Comparison of ENCODE assay signal across 1 cellular context in genomic region chr4:74631338-74631737, GRCh38.
TF ChIP-seq lines count a peak whose summit lies in the region.

No MANE protein-coding gene starts in this region.

TF ChIP-seq in H1, 55 proteins besides CTCF, POLR2A, EP300 and RAD21:
- TF ChIP-seq MAX (IDR thresholded peaks at IDR 0.05), result no peak
- no peak for TF ChIP-seq RFX5 (IDR thresholded peaks at IDR 0.05; ENCODE audit: borderline replicate concordance, low read depth, low read length)
- no peak for TF ChIP-seq JUN (IDR thresholded peaks at IDR 0.05; ENCODE audit: low read depth, low read length)
- TF ChIP-seq POLR2AphosphoS5 (IDR thresholded peaks at IDR 0.05; ENCODE audit: low read depth, low read length), result no peak
- no peak for TF ChIP-seq KDM1A (IDR thresholded peaks at IDR 0.05; ENCODE audit: borderline replicate concordance, low read length)
- no peak for TF ChIP-seq BCL11A (IDR thresholded peaks at IDR 0.05; ENCODE audit: low read depth in 2 of 2, low read length in 2 of 2)
